Comparison of ENCODE assay signal across 21 cellular contexts in the genomic region with DNA sequence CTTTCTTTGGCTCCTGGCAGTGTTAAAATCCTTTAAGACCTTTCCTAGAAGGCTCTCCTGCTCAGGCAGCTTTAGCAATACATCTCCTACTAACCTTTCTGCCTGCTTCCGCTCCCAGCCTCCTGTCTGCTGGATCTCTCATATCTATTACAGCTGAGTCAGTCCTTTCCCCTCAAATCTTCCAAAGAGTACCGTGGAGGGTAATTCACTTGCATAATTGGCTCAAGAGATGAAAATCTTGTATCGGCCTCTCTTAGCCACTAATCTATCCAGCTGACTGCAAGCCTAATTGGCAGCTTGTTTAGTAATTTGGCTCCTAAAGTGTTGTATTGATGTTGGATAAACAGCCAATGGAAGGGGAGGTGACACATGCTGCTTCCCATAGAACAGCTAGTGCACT.
DNase-seq lines count a peak whose midpoint lies in the region; ATAC-seq and TF ChIP-seq lines count a peak whose summit lies in the region.
"Had no signal": no experiment of that assay in that cellular context is flagged by ENCODE, and none has a peak within 500 bp of the region (broad histone marks: within the 10 kb centered on the region; RNA-seq: fewer than 3 reads in every experiment).

No MANE protein-coding gene starts in this region.

- H3K36me3 ChIP-seq in neural progenitor cell = no peaks in the 10 kb centered on the region

- H3K4me1 Mint-ChIP-seq in neural progenitor cell = peaks cover 9% of the 10 kb centered on the region
- H3K4me1 Mint-ChIP-seq: CD4-positive, alpha-beta memory T cell had no signal

- H2AFZ ChIP-seq in neural progenitor cell (replicated peaks) = no peak overlapping the region

- TF ChIP-seq CTCF in neural progenitor cell (IDR thresholded peaks at IDR 0.05) = no peak

- DNase-seq in NCI-H1417 (lab: John Stamatoyannopoulos, UW) (peak in 2 of 3 experiments; percentile 11 to 71), NCI-H1417 treated with DMSO at 0.1 percent for 48 hours (lab: John Stamatoyannopoulos, UW) (no peak), NCI-H1105 treated with DMSO at 0.1 percent for 48 hours (lab: John Stamatoyannopoulos, UW) (peak; percentile 68), SK-N-DZ (ENCODE audit: low spot score) (peak; percentile 58), neural progenitor cell (ENCODE audit: low spot score) (peak; percentile 58), OCI-M2 (lab: John Stamatoyannopoulos, UW; ENCODE audit: unreplicated experiment) (no peak)
- no peak for DNase-seq in effector CD8-positive, alpha-beta T cell (lab: John Stamatoyannopoulos, UW)
- DNase-seq: CD4-positive, alpha-beta memory T cell; DND-41; HCEC 1CT; IMR-90; Karpas-422; MM.1S; NCI-H1092 treated with DMSO at 0.1 percent for 48 hours; NCI-H2029; NCI-H526 had no signal

- no peaks in the 10 kb centered on the region for H3K27me3 Mint-ChIP-seq in neural progenitor cell (ENCODE audit: insufficient read depth, low read depth)
- H3K27me3 Mint-ChIP-seq: CD4-positive, alpha-beta memory T cell had no signal

- H3K4me2 ChIP-seq in neural progenitor cell = peak overlapping the region; percentile 40

- H3K4me3 Mint-ChIP-seq in neural progenitor cell = no peak overlapping the region
- H3K4me3 Mint-ChIP-seq: CD4-positive, alpha-beta memory T cell had no signal

- no peak for ATAC-seq in HG03432 (IDR thresholded peaks at IDR 0.05; ENCODE audit: unreplicated experiment)
- ATAC-seq: Panc1, Right ventricle myocardium inferior had no signal

- no peaks in the 10 kb centered on the region for H3K9me3 ChIP-seq in neural progenitor cell (ENCODE audit: low read depth)

- peak overlapping the region; percentile 53 for H3K27ac ChIP-seq in neural progenitor cell
- H3K27ac ChIP-seq: 22Rv1, SK-N-MC had no signal

- no peaks in the 10 kb centered on the region for H3K27me3 ChIP-seq in neural progenitor cell

- H3K79me2 ChIP-seq in neural progenitor cell (ENCODE audit: low read depth) = no peaks in the 10 kb centered on the region

- no peak overlapping the region for H3K27ac Mint-ChIP-seq in neural progenitor cell
- H3K27ac Mint-ChIP-seq: CD4-positive, alpha-beta memory T cell had no signal

- H3F3A ChIP-seq in neural progenitor cell (ENCODE audit: low read depth) = peaks cover 9% of the 10 kb centered on the region

- H3K4me3 ChIP-seq in neural progenitor cell = no peak overlapping the region
- H3K4me3 ChIP-seq: SK-N-MC had no signal

- H3K9me3 Mint-ChIP-seq in neural progenitor cell = peaks cover 9% of the 10 kb centered on the region

- H3K36me3 Mint-ChIP-seq in neural progenitor cell = peaks cover 18% of the 10 kb centered on the region

- H3K9ac ChIP-seq in neural progenitor cell = no peak overlapping the region

- peaks cover 25% of the 10 kb centered on the region for H3K4me1 ChIP-seq in neural progenitor cell

- peaks cover 9% of the 10 kb centered on the region for H4K20me1 ChIP-seq in neural progenitor cell (ENCODE audit: low read depth)

Comparison
In these comparisons a context has a peak if more than half of its experiments do, and no peak if none do; other contexts are left out.
1. DNase-seq: peak in NCI-H1417 (2 of 3), NCI-H1105 treated with DMSO at 0.1 percent for 48 hours (single experiment), SK-N-DZ (single experiment) and neural progenitor cell (single experiment); none in NCI-H1417 treated with DMSO at 0.1 percent for 48 hours (single experiment), effector CD8-positive, alpha-beta T cell (single experiment) and OCI-M2 (single experiment).